ENCODE assay signal across 9 cellular contexts in the genomic region with DNA sequence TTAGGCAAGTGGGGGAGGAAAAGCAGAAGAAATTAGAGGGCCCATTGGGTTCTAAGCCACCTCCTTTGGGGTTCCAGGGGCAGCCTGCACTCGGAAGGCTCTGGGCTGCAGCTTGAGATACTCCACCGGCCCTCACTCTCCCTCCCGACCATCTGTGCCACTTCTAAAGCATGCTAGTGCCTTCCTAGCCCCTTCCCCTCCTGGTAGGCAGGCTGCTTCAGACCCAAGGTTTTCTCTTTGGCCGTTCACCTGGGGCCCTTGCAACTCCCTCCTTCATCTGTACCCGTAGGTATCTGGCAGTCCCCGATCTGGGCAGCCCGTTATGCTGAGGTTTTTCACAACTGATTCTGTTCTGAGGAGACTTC.
DNase-seq lines count a peak whose midpoint lies in the region; ATAC-seq and TF ChIP-seq lines count a peak whose summit lies in the region.
"Had no signal": no experiment of that assay in that cellular context is flagged by ENCODE, and none has a peak within 500 bp of the region (broad histone marks: within the 10 kb centered on the region; RNA-seq: fewer than 3 reads in every experiment).

No MANE protein-coding gene starts in this region.

- H3K36me3 Mint-ChIP-seq in CD4-positive, alpha-beta T cell (ENCODE audit: low read depth): peaks cover 4% of the 10 kb centered on the region
- peaks cover 1% of the 10 kb centered on the region for H3K36me3 Mint-ChIP-seq in central memory CD8-positive, alpha-beta T cell (ENCODE audit: insufficient read depth)
- no peaks in the 10 kb centered on the region for H3K36me3 Mint-ChIP-seq in nephron progenitor cell (ENCODE audit: low read depth)

- POLR2A ChIA-PET in CD4-positive, alpha-beta T cell (lab: Charles Lee): interaction anchor here (1.7 to 3.9 kb wide), 3 partner anchors 16 to 176 kb away, joined by 5 to 141 read pairs (median 18); a partner anchor contains a TSS

- no peak overlapping the region for H3K27ac ChIP-seq in CD4-positive, alpha-beta T cell (ENCODE audit: low read depth, low read length)

- no peaks in the 10 kb centered on the region for H3K27me3 ChIP-seq in CD4-positive, alpha-beta T cell (ENCODE audit: control insufficient read depth, insufficient read depth, low read length)

- peak overlapping the region; percentile 96 for H3K27ac Mint-ChIP-seq in CD4-positive, alpha-beta T cell
- peak overlapping the region; percentile 90 for H3K27ac Mint-ChIP-seq in central memory CD8-positive, alpha-beta T cell (ENCODE audit: low read depth)
- H3K27ac Mint-ChIP-seq in nephron progenitor cell: no peak overlapping the region

- H3K9me3 ChIP-seq in CD4-positive, alpha-beta T cell (ENCODE audit: control insufficient read depth, low read length): no peaks in the 10 kb centered on the region
- H3K9me3 ChIP-seq: tibial nerve had no signal

- no peak for DNase-seq in CD4-positive, alpha-beta T cell
- DNase-seq in NCI-H524 (lab: John Stamatoyannopoulos, UW): peak; percentile 47 to 67
- DNase-seq in central memory CD8-positive, alpha-beta T cell (ENCODE audit: low spot score in 2 of 2): no peak
- DNase-seq in nephron progenitor cell: no peak
- DNase-seq in NCI-H2081 treated with DMSO at 0.1 percent for 48 hours (lab: John Stamatoyannopoulos, UW): no peak
- DNase-seq in omental fat pad (ENCODE audit: low spot score): no peak

- intact Hi-C loops in CD4-positive, alpha-beta T cell (cut with DNase I, micrococcal nuclease): no loop called here

- no peaks in the 10 kb centered on the region for H3K27me3 Mint-ChIP-seq in CD4-positive, alpha-beta T cell
- no peaks in the 10 kb centered on the region for H3K27me3 Mint-ChIP-seq in central memory CD8-positive, alpha-beta T cell
- peaks cover 66% of the 10 kb centered on the region for H3K27me3 Mint-ChIP-seq in nephron progenitor cell (ENCODE audit: low read depth, poor library complexity)

- H3K9me3 Mint-ChIP-seq in CD4-positive, alpha-beta T cell: no peaks in the 10 kb centered on the region
- no peaks in the 10 kb centered on the region for H3K9me3 Mint-ChIP-seq in central memory CD8-positive, alpha-beta T cell
- H3K9me3 Mint-ChIP-seq in nephron progenitor cell: no peaks in the 10 kb centered on the region

- TF ChIP-seq CTCF in CD4-positive, alpha-beta T cell (IDR thresholded peaks at IDR 0.05): no peak
- TF ChIP-seq CTCF in nephron progenitor cell (IDR thresholded peaks at IDR 0.05) (no peak), omental fat pad (IDR thresholded peaks at IDR 0.05) (no peak)

- CTCF ChIA-PET in CD4-positive, alpha-beta T cell (lab: Charles Lee): interaction anchor here (1.1 kb wide), 1 partner anchor 16 kb away, joined by 3 read pairs; no protein-coding TSS in a partner anchor

- H3K4me3 Mint-ChIP-seq in CD4-positive, alpha-beta T cell: peak overlapping the region; percentile 96
- peak overlapping the region; percentile 88 for H3K4me3 Mint-ChIP-seq in central memory CD8-positive, alpha-beta T cell
- H3K4me3 Mint-ChIP-seq in nephron progenitor cell: peak overlapping the region; percentile 86

- ATAC-seq in CD4-positive, alpha-beta T cell (ENCODE audit: poor library complexity): no peak
- ATAC-seq in central memory CD8-positive, alpha-beta T cell (replicated peaks; ENCODE audit: extremely low read depth, poor library complexity, severe bottlenecking): no peak
- ATAC-seq in HG03159 (IDR thresholded peaks at IDR 0.05; ENCODE audit: unreplicated experiment) (no peak), omental fat pad (ENCODE audit: low FRiP score) (no peak), HG03442 (IDR thresholded peaks at IDR 0.05; ENCODE audit: unreplicated experiment) (no peak)

- H3K4me1 Mint-ChIP-seq in CD4-positive, alpha-beta T cell (ENCODE audit: low read depth): peaks cover 75% of the 10 kb centered on the region
- H3K4me1 Mint-ChIP-seq in central memory CD8-positive, alpha-beta T cell: peaks cover 66% of the 10 kb centered on the region
- peaks cover 57% of the 10 kb centered on the region for H3K4me1 Mint-ChIP-seq in nephron progenitor cell

Comparison
In these comparisons a context has a peak if more than half of its experiments do, and no peak if none do; other contexts are left out.
1. DNase-seq: peak in NCI-H524 (2 of 2); none in CD4-positive, alpha-beta T cell (0 of 10), central memory CD8-positive, alpha-beta T cell (0 of 2), nephron progenitor cell (single experiment), NCI-H2081 treated with DMSO at 0.1 percent for 48 hours (single experiment) and omental fat pad (single experiment).
2. Peak in every context shown above with its lines, with median percentiles within 50 percentile points of each other: H3K4me3 Mint-ChIP-seq.